Comparison of ENCODE assay signal across 14 cellular contexts in the genomic region with DNA sequence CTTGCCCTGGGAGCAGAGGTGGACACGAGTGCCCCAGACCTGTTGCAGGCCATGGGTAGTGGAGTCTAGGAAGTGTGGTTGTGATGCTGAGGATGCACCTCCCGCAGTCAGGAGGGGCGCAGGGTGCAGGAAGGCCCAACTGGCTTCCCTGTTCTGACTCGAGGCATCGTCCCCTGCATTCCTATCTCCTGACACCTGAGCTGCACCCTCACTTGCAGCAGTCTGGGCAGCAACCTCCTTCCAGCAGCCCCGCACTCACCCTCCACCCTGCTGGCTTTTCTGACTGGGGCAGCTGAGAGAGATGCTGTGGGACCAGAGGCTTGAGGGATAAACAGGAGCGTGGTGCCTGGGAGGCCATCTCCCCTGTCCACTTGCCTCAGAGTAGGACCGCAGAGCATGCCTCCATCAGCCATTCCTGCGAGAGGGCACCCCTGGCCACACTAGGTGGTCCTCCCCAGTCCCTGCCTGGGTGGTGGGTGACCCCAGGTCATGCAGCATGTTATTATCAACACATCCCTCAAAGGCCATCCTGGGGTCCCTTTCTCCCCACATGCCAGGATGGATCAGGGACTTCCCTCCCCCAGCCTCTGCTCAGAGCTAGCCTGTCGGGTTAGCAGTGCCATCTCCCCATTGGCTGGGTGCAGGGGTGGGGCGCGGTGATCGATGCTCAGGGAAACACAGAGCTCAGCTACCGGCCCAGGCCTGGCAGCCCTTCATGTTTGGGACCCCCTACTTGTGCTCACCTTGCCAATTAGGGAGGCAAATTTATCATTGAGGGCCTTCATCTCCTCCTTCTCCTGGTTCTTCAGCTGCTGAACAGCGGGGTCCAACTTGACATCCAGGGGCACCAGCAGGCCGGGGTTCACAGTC. TPM values are rescaled to one million over a fixed set of nuclear protein-coding genes. Genes with fewer than 3 reads are reported as not detected.
A peak's percentile ranks its signal among the peaks of the same experiment; 100 is the strongest.
DNase-seq lines count a peak whose midpoint lies in the region; ATAC-seq, FAIRE-seq and TF ChIP-seq lines count a peak whose summit lies in the region.
"Had no signal": no experiment of that assay in that cellular context is flagged by ENCODE, and none has a peak within 500 bp of the region (broad histone marks: within the 10 kb centered on the region; RNA-seq: fewer than 3 reads in every experiment).

No MANE protein-coding gene starts in this region.

- no peak for ATAC-seq in HepG2
- no peak for ATAC-seq in right lobe of liver
- no peak for ATAC-seq in mucosa of descending colon
- no peak for ATAC-seq in HG03469 (IDR thresholded peaks at IDR 0.05; ENCODE audit: unreplicated experiment)

- no peak overlapping the region for H3K4me2 ChIP-seq in HepG2 (ENCODE audit: low read depth, low read length)

- no peak for TF ChIP-seq RAD21 in HepG2 (CRISPR knock-in tag; IDR thresholded peaks at IDR 0.05)

- TF ChIP-seq POLR2A in HepG2 (IDR thresholded peaks at IDR 0.05; ENCODE audit: insufficient read depth in 1 of 2, low read depth in 2 of 2, low read length in 2 of 2) (no peak), right lobe of liver (IDR thresholded peaks at IDR 0.05) (no peak), breast epithelium (IDR thresholded peaks at IDR 0.05) (no peak)

- TF ChIP-seq CTCF in HepG2 (CRISPR knock-in tag; IDR thresholded peaks at IDR 0.05) (no peak), right lobe of liver (IDR thresholded peaks at IDR 0.05) (no peak), breast epithelium (IDR thresholded peaks at IDR 0.05) (no peak), mucosa of descending colon (IDR thresholded peaks at IDR 0.05) (no peak)

- no peaks in the 10 kb centered on the region for H3K9me3 ChIP-seq in HepG2 (ENCODE audit: low read length)
- H3K9me3 ChIP-seq in right lobe of liver: no peaks in the 10 kb centered on the region
- H3K9me3 ChIP-seq in breast epithelium: no peaks in the 10 kb centered on the region
- H3K9me3 ChIP-seq in mucosa of stomach (ENCODE audit: control insufficient read depth, low read length): no peaks in the 10 kb centered on the region
- H3K9me3 ChIP-seq in mucosa of descending colon: no peaks in the 10 kb centered on the region

- H2AFZ ChIP-seq in HepG2 (ENCODE audit: low read length): no peak overlapping the region

- H3K9ac ChIP-seq in HepG2 (ENCODE audit: insufficient read depth, low read depth, low read length): no peak overlapping the region
- H3K9ac ChIP-seq in mucosa of stomach (ENCODE audit: low read length): peak overlapping the region; percentile 42

- in situ Hi-C loops in HepG2 (cut with HindIII; ENCODE audit: extremely low pct_ligation_motif_present, low pct_unique_long_range_greater_than_20kb): no loop called here

- CTCF ChIA-PET in HepG2 (lab: Yijun Ruan, JAX; ENCODE audit: low intra/inter-chr PET ratio, low total read pairs): no interaction called here

- no peak for DNase-seq in HepG2 (ENCODE audit: low spot score)
- DNase-seq in right lobe of liver: no peak
- no peak for DNase-seq in breast epithelium (ENCODE audit: low spot score in 2 of 2)
- no peak for DNase-seq in mucosa of descending colon
- DNase-seq in H4 (ENCODE audit: low spot score): no peak
- DNase-seq in Kasumi-1 (lab: John Stamatoyannopoulos, UW): no peak
- DNase-seq: activated CD4-positive, CD25-positive, alpha-beta regulatory T cell treated with anti-CD3 and anti-CD28 coated beads, Interleukin-2, amount 50 U/mL, for 72 hours; activated gamma-delta T cell treated with Interleukin-2 at 50 U/mL for 16 hours; KG1; NCI-H446; Right ventricle myocardium superior had no signal

- H3K27ac ChIP-seq in HepG2 (ENCODE audit: extremely low read length, insufficient read depth, low read length) (no peak overlapping the region), right lobe of liver (peak overlapping the region in 1 of 3 donors; percentile 1), breast epithelium (peak overlapping the region; percentile 93 to 97)

- H4K20me1 ChIP-seq in HepG2 (ENCODE audit: insufficient read depth, low read length): no peaks in the 10 kb centered on the region

- WGBS in HepG2 (ENCODE audit: low lambda C conversion rate): 29% methylated on average over 9 of the region's 16 CpGs
- no CpG with 5 or more reads among the region's 16 CpGs for WGBS in right lobe of liver (ENCODE audit: insufficient coverage, low coverage, low lambda C conversion rate, missing lambda C conversion rate)

- H3K36me3 ChIP-seq in HepG2 (replicated peaks in 1 of 2; ENCODE audit: control insufficient read depth in 1 of 2, insufficient read depth in 2 of 2, low read length in 2 of 2) (no peaks in the 10 kb centered on the region), right lobe of liver (no peaks in the 10 kb centered on the region), breast epithelium (no peaks in the 10 kb centered on the region), mucosa of stomach (ENCODE audit: control insufficient read depth, insufficient read depth, low read length) (no peaks in the 10 kb centered on the region), mucosa of descending colon (ENCODE audit: low read depth) (no peaks in the 10 kb centered on the region)

- no peak for FAIRE-seq in HepG2 (lab: Jason Lieb, UNC)
- FAIRE-seq: colon had no signal

- intact Hi-C loops in HepG2 (cut with micrococcal nuclease; ENCODE audit: unreplicated experiment) (no loop called here), right lobe of liver (cut with DNase I) (no loop called here), breast epithelium (cut with DNase I; ENCODE audit: low total_unique reads) (no loop called here), mucosa of descending colon (cut with DNase I, micrococcal nuclease) (no loop called here)

- H3K4me1 ChIP-seq in HepG2 (ENCODE audit: insufficient read depth, low read length): peaks cover 4% of the 10 kb centered on the region; the same call in 1 of the 2 replicates
- H3K4me1 ChIP-seq in right lobe of liver: no peaks in the 10 kb centered on the region
- H3K4me1 ChIP-seq in breast epithelium: peaks cover 3 to 28% of the 10 kb centered on the region in 2 donors
- peaks cover 51% of the 10 kb centered on the region for H3K4me1 ChIP-seq in mucosa of stomach (ENCODE audit: control insufficient read depth, insufficient read depth, low read length)
- no peaks in the 10 kb centered on the region for H3K4me1 ChIP-seq in mucosa of descending colon (ENCODE audit: low read depth)

- POLR2A ChIA-PET in HepG2 (lab: Yijun Ruan, JAX): interaction anchor here (1.8 kb wide), 1 partner anchor 17 kb away, joined by 5 read pairs; no protein-coding TSS in a partner anchor

- TF ChIP-seq EP300 in HepG2 (IDR thresholded peaks at IDR 0.05; ENCODE audit: low read depth in 2 of 2, low read length in 2 of 2) (no peak), HepG2 (CRISPR knock-in tag; IDR thresholded peaks at IDR 0.05; ENCODE audit: borderline replicate concordance) (no peak)

- H3K27me3 ChIP-seq in HepG2 (ENCODE audit: control insufficient read depth in 1 of 2, insufficient read depth in 2 of 2, low read length in 2 of 2) (peaks cover under 1 to 15% of the 10 kb centered on the region in 2 experiments; a peak in 2 of 5 replicates), right lobe of liver (no peaks in the 10 kb centered on the region), breast epithelium (no peaks in the 10 kb centered on the region), mucosa of stomach (ENCODE audit: control insufficient read depth, insufficient read depth, low read length) (no peaks in the 10 kb centered on the region)

- H3K4me3 ChIP-seq in HepG2 (replicated peaks in 1 of 3; ENCODE audit: insufficient read depth in 1 of 3, low read depth in 2 of 3, low read length in 3 of 3) (no peak overlapping the region), right lobe of liver (no peak overlapping the region), breast epithelium (peak overlapping the region in 2 of 3 donors; percentile 44 to 52), mucosa of stomach (ENCODE audit: low read length) (no peak overlapping the region), mucosa of descending colon (no peak overlapping the region)

- TSS peak; percentile 69 for BruUV-seq in HepG2 (replicated peaks; lab: Mats Ljungman, UMichigan)

- H3K79me2 ChIP-seq in HepG2 (ENCODE audit: insufficient read depth, low read length): no peaks in the 10 kb centered on the region

RNA-seq across cellular contexts. Expression of a gene that starts 0.7 kb away (rescaled TPM):
- total RNA-seq in HepG2 (2016; rRNA removed; fragmentation: Illumina TruSeq; extraction: Trizol) (0.27 and 0.58 TPM in 2 replicates), right lobe of liver (under 1 TPM; 0.09 to 0.51 (median 0.15) TPM), breast epithelium (1 to 10 TPM in 2 of 3 donors, not detected in 1; 2.9 to 9.8 TPM), mucosa of descending colon (under 1 TPM in 1 of 3 donors, not detected in 2; 0.06 TPM)
- 0.10 TPM in 1 of 2 replicates, not detected in the other for total RNA-seq in HepG2 (2016; cell fraction: cytosol; rRNA removed; fragmentation: Illumina TruSeq; extraction: Trizol; ENCODE audit: low read depth)
- 0.37 and 0.39 TPM in 2 replicates for total RNA-seq in HepG2 (2016; cell fraction: insoluble cytoplasmic fraction; rRNA removed; fragmentation: Illumina TruSeq; extraction: Trizol)
- total RNA-seq in HepG2 (2016; cell fraction: membrane; rRNA removed; fragmentation: Illumina TruSeq; extraction: Trizol): 0.34 and 0.38 TPM in 2 replicates
- total RNA-seq in HepG2 (2016; cell fraction: nucleus; rRNA removed; fragmentation: Illumina TruSeq; extraction: Trizol): 0.41 and 0.53 TPM in 2 replicates
- 0.53 and 0.76 TPM in 2 replicates for polyA plus RNA-seq in HepG2 (2011; rRNA removed)
- polyA plus RNA-seq in HepG2 (2011; cell fraction: cytosol; rRNA removed): 0.43 and 0.69 TPM in 2 replicates
- 0.71 and 0.74 TPM in 2 replicates for polyA plus RNA-seq in HepG2 (2011; cell fraction: nucleus; rRNA removed)
- 0.08 and 0.25 TPM in 2 replicates for polyA plus RNA-seq in HepG2 (2012)
- polyA plus RNA-seq in HepG2 (2016; cell fraction: cytosol; fragmentation: Illumina TruSeq; extraction: Trizol; ENCODE audit: low read depth): 0.09 and 0.11 TPM in 2 replicates
- polyA plus RNA-seq in HepG2 (2016; cell fraction: insoluble cytoplasmic fraction; fragmentation: Illumina TruSeq; extraction: Trizol; ENCODE audit: low read depth): 0.62 and 0.85 TPM in 2 replicates
- 0.37 and 0.48 TPM in 2 replicates for polyA plus RNA-seq in HepG2 (2016; cell fraction: membrane; fragmentation: Illumina TruSeq; extraction: Trizol; ENCODE audit: low read depth)
- polyA plus RNA-seq in HepG2 (2016; cell fraction: nucleus; fragmentation: Illumina TruSeq; extraction: Trizol; ENCODE audit: insufficient read depth, low read depth): 0.92 and 1.2 TPM in 2 replicates
- polyA minus RNA-seq in HepG2 (2011; rRNA and poly(A)+ RNA removed; ENCODE audit: low replicate concordance): 1.4 and 134 TPM in 2 replicates
- 0.70 and 1.1 TPM in 2 replicates for polyA minus RNA-seq in HepG2 (2011; cell fraction: cytosol; rRNA and poly(A)+ RNA removed)
- polyA minus RNA-seq in HepG2 (2011; cell fraction: nucleus; rRNA and poly(A)+ RNA removed): 0.26 and 0.62 TPM in 2 replicates
- total RNA-seq in H4 (2014; rRNA removed; shearing (Covaris generic)): 4.7 and 6.9 TPM in 2 replicates
- total RNA-seq: Right ventricle myocardium superior had no signal

RNA-seq across cellular contexts. Expression of a gene that starts 41.9 kb away (rescaled TPM):
- total RNA-seq in HepG2 (2016; rRNA removed; fragmentation: Illumina TruSeq; extraction: Trizol) (not detected in 2 replicates), right lobe of liver (10 to 100 TPM in 3 of 6 experiments, 1 to 10 TPM in 3; 3.4 to 19.2 (median 10.7) TPM), breast epithelium (1,000 to 10,000 TPM in 1 of 3 donors, 100 to 1,000 TPM in 1, 1 to 10 TPM in 1; 4.2 to 1,051 (median 358) TPM), mucosa of descending colon (1 to 10 TPM; 1.0 to 6.4 (median 1.7) TPM)
- total RNA-seq in HepG2 (2016; cell fraction: cytosol; rRNA removed; fragmentation: Illumina TruSeq; extraction: Trizol; ENCODE audit: low read depth): not detected in 2 replicates
- total RNA-seq in HepG2 (2016; cell fraction: insoluble cytoplasmic fraction; rRNA removed; fragmentation: Illumina TruSeq; extraction: Trizol): not detected in 2 replicates
- total RNA-seq in HepG2 (2016; cell fraction: membrane; rRNA removed; fragmentation: Illumina TruSeq; extraction: Trizol): 0.31 TPM in 1 of 2 replicates, not detected in the other
- not detected in 2 replicates for total RNA-seq in HepG2 (2016; cell fraction: nucleus; rRNA removed; fragmentation: Illumina TruSeq; extraction: Trizol)
- 0.83 TPM in 1 of 2 replicates, not detected in the other for polyA plus RNA-seq in HepG2 (2011; rRNA removed)
- 0.47 and 1.2 TPM in 2 replicates for polyA plus RNA-seq in HepG2 (2011; cell fraction: cytosol; rRNA removed)
- not detected in 2 replicates for polyA plus RNA-seq in HepG2 (2011; cell fraction: nucleus; rRNA removed)
- not detected in 2 replicates for polyA plus RNA-seq in HepG2 (2012)
- polyA plus RNA-seq in HepG2 (2016; cell fraction: cytosol; fragmentation: Illumina TruSeq; extraction: Trizol; ENCODE audit: low read depth): 0.34 TPM in 1 of 2 replicates, not detected in the other
- polyA plus RNA-seq in HepG2 (2016; cell fraction: insoluble cytoplasmic fraction; fragmentation: Illumina TruSeq; extraction: Trizol; ENCODE audit: low read depth): not detected in 2 replicates
- not detected in 2 replicates for polyA plus RNA-seq in HepG2 (2016; cell fraction: membrane; fragmentation: Illumina TruSeq; extraction: Trizol; ENCODE audit: low read depth)
- polyA plus RNA-seq in HepG2 (2016; cell fraction: nucleus; fragmentation: Illumina TruSeq; extraction: Trizol; ENCODE audit: insufficient read depth, low read depth): not detected in 2 replicates
- 646 TPM in 1 of 2 replicates, not detected in the other for polyA minus RNA-seq in HepG2 (2011; rRNA and poly(A)+ RNA removed; ENCODE audit: low replicate concordance)
- polyA minus RNA-seq in HepG2 (2011; cell fraction: cytosol; rRNA and poly(A)+ RNA removed): 4.2 and 7.9 TPM in 2 replicates
- polyA minus RNA-seq in HepG2 (2011; cell fraction: nucleus; rRNA and poly(A)+ RNA removed): 1.5 and 2.7 TPM in 2 replicates
- total RNA-seq in H4 (2014; rRNA removed; shearing (Covaris generic)): 0.29 and 1.7 TPM in 2 replicates

Comparison
In these comparisons a context has a peak if more than half of its experiments do, and no peak if none do; other contexts are left out.
1. H3K4me3 ChIP-seq: peak in breast epithelium (2 of 3); none in HepG2 (0 of 3), right lobe of liver (0 of 3), mucosa of stomach (single experiment) and mucosa of descending colon (single experiment).